ENCODE assay signal across 18 cellular contexts in genomic region chr19:4362038-4362828, GRCh38. TPM values are rescaled to one million over a fixed set of nuclear protein-coding genes. Genes with fewer than 3 reads are reported as not detected.
DNase-seq lines count a peak whose midpoint lies in the region; ATAC-seq and TF ChIP-seq lines count a peak whose summit lies in the region.
"Had no signal": no experiment of that assay in that cellular context is flagged by ENCODE, and none has a peak within 500 bp of the region (broad histone marks: within the 10 kb centered on the region; RNA-seq: fewer than 3 reads in every experiment).

No MANE protein-coding gene starts in this region.

- H3K9ac ChIP-seq in HUES48 (ENCODE audit: low read depth, low read length) (no peak overlapping the region), neural progenitor cell (no peak overlapping the region)

- no peaks in the 10 kb centered on the region for H3K4me1 Mint-ChIP-seq in central memory CD8-positive, alpha-beta T cell
- H3K4me1 Mint-ChIP-seq in neural progenitor cell (peaks cover 6% of the 10 kb centered on the region), MCF 10A (ENCODE audit: insufficient read depth, unreplicated experiment) (no peaks in the 10 kb centered on the region)
- peaks cover 11% of the 10 kb centered on the region for H3K4me1 Mint-ChIP-seq in activated CD4-positive, alpha-beta T cell treated with anti-CD3 and anti-CD28 coated beads, Interleukin-2, amount 10 ng/mL, durations not matched to agents 7 days and 5 days

- BruUV-seq in MCF 10A (replicated peaks; lab: Mats Ljungman, UMichigan) = no TSS peak

- POLR2A ChIA-PET in activated CD4-positive, alpha-beta T cell treated with anti-CD3 and anti-CD28 coated beads, Interleukin-2, amount 10 ng/mL, durations not matched to agents 7 days and 5 days (lab: Charles Lee) = no interaction called here
- POLR2A ChIA-PET in MCF 10A (lab: Yijun Ruan, JAX) = interaction anchor here (1.0 to 1.6 kb wide), 3 partner anchors 14 to 20 kb away, joined by 4 to 7 read pairs (median 4); partner anchors contain the start of gene MPND

- no peak for DNase-seq in central memory CD8-positive, alpha-beta T cell (ENCODE audit: low spot score in 2 of 2)
- DNase-seq in neural progenitor cell (ENCODE audit: low spot score) = no peak
- DNase-seq in activated CD4-positive, alpha-beta T cell treated with anti-CD3 and anti-CD28 coated beads, Interleukin-2, amount 10 ng/mL, durations not matched to agents 7 days and 5 days = no peak
- DNase-seq in MV-4-11 (lab: John Stamatoyannopoulos, UW) = no peak
- no peak for DNase-seq in MCF 10A (ENCODE audit: unreplicated experiment)
- DNase-seq: activated naive CD4-positive, alpha-beta T cell treated with anti-CD3 and anti-CD28 coated beads, Interleukin-2, amount 50 U/mL, for 16 hours; effector CD4-positive, alpha-beta T cell; NCI-H1694; NCI-H510A treated with DMSO at 0.1 percent for 48 hours; OCI-M1; stimulated activated CD4-positive, alpha-beta T cell treated with anti-CD3 and anti-CD28 coated beads, Interleukin-2, amount 100 ng/mL, for 48 hours; WERI-Rb-1 had no signal

- H3K27ac ChIP-seq in HUES48 (ENCODE audit: low read depth, low read length) = peak overlapping the region; percentile 64
- H3K27ac ChIP-seq in neural progenitor cell = peak overlapping the region; percentile 74
- H3K27ac ChIP-seq: breast epithelium, lower lobe of right lung, neutrophil, WERI-Rb-1 had no signal

- H3K27me3 ChIP-seq in HUES48 (ENCODE audit: control insufficient read depth, insufficient read depth, low read length) (no peaks in the 10 kb centered on the region), neural progenitor cell (no peaks in the 10 kb centered on the region)
- H3K27me3 ChIP-seq: breast epithelium, neutrophil had no signal

- H3K27me3 Mint-ChIP-seq in central memory CD8-positive, alpha-beta T cell = no peaks in the 10 kb centered on the region
- H3K27me3 Mint-ChIP-seq in neural progenitor cell (ENCODE audit: insufficient read depth, low read depth) = peaks cover 9% of the 10 kb centered on the region
- H3K27me3 Mint-ChIP-seq in activated CD4-positive, alpha-beta T cell treated with anti-CD3 and anti-CD28 coated beads, Interleukin-2, amount 10 ng/mL, durations not matched to agents 7 days and 5 days = no peaks in the 10 kb centered on the region
- H3K27me3 Mint-ChIP-seq in MCF 10A (ENCODE audit: insufficient read depth, unreplicated experiment) = no peaks in the 10 kb centered on the region

- H3K79me2 ChIP-seq in neural progenitor cell (ENCODE audit: low read depth) = peaks cover 2% of the 10 kb centered on the region

- H3K9me3 Mint-ChIP-seq in central memory CD8-positive, alpha-beta T cell = no peaks in the 10 kb centered on the region
- no peaks in the 10 kb centered on the region for H3K9me3 Mint-ChIP-seq in neural progenitor cell
- no peaks in the 10 kb centered on the region for H3K9me3 Mint-ChIP-seq in activated CD4-positive, alpha-beta T cell treated with anti-CD3 and anti-CD28 coated beads, Interleukin-2, amount 10 ng/mL, durations not matched to agents 7 days and 5 days
- H3K9me3 Mint-ChIP-seq in MCF 10A (ENCODE audit: unreplicated experiment) = no peaks in the 10 kb centered on the region

- no peak for ATAC-seq in central memory CD8-positive, alpha-beta T cell (replicated peaks; ENCODE audit: extremely low read depth, poor library complexity, severe bottlenecking)
- ATAC-seq: lower lobe of right lung, sciatic nerve had no signal

- H3K4me2 ChIP-seq in neural progenitor cell = no peak overlapping the region

- H3K4me3 ChIP-seq in HUES48 (ENCODE audit: low read depth, low read length) (no peak overlapping the region), neural progenitor cell (no peak overlapping the region)
- H3K4me3 ChIP-seq: breast epithelium, HAP-1, lower lobe of right lung had no signal

- intact Hi-C loops in MCF 10A (cut with micrococcal nuclease) = no loop called here

- peaks cover 20% of the 10 kb centered on the region for H4K20me1 ChIP-seq in neural progenitor cell (ENCODE audit: low read depth)

- H3K36me3 ChIP-seq in HUES48 (ENCODE audit: control insufficient read depth, insufficient read depth, low read length) (peaks cover 70% of the 10 kb centered on the region), neural progenitor cell (no peaks in the 10 kb centered on the region)
- H3K36me3 ChIP-seq: breast epithelium had no signal

- H3K4me1 ChIP-seq in HUES48 (ENCODE audit: control insufficient read depth, insufficient read depth, low read length) = 0 out of 2 replicates have a peak, but pooled peaks cover 2% of the 10 kb centered on the region
- peaks cover 7% of the 10 kb centered on the region for H3K4me1 ChIP-seq in neural progenitor cell
- H3K4me1 ChIP-seq: breast epithelium, HAP-1 had no signal

- CTCF ChIA-PET in activated CD4-positive, alpha-beta T cell treated with anti-CD3 and anti-CD28 coated beads, Interleukin-2, amount 10 ng/mL, durations not matched to agents 7 days and 5 days (lab: Charles Lee) = interaction anchor here (0.7 to 2.4 kb wide), 5 partner anchors 9 to 95 kb away, joined by 3 to 14 read pairs (median 3); partner anchors contain the start of gene SH3GL1
- CTCF ChIA-PET in MCF 10A (lab: Yijun Ruan, JAX) = interaction anchor here (1.6 to 2.9 kb wide), 2 partner anchors 9 to 13 kb away, joined by 7 to 12 read pairs; no protein-coding TSS in a partner anchor

- H2AFZ ChIP-seq in neural progenitor cell (replicated peaks) = no peak overlapping the region

- TF ChIP-seq CTCF in neural progenitor cell (IDR thresholded peaks at IDR 0.05) (no peak), MCF 10A (IDR thresholded peaks at IDR 0.05; ENCODE audit: unreplicated experiment) (no peak)

- H3K27ac Mint-ChIP-seq in central memory CD8-positive, alpha-beta T cell (ENCODE audit: low read depth) = peak overlapping the region; percentile 25
- H3K27ac Mint-ChIP-seq in neural progenitor cell (peak overlapping the region; percentile 65), MCF 10A (ENCODE audit: low read depth, unreplicated experiment) (no peak overlapping the region)
- H3K27ac Mint-ChIP-seq in activated CD4-positive, alpha-beta T cell treated with anti-CD3 and anti-CD28 coated beads, Interleukin-2, amount 10 ng/mL, durations not matched to agents 7 days and 5 days = no peak overlapping the region

- H3K4me3 Mint-ChIP-seq in central memory CD8-positive, alpha-beta T cell = no peak overlapping the region
- H3K4me3 Mint-ChIP-seq in neural progenitor cell (peak overlapping the region; percentile 52), MCF 10A (ENCODE audit: unreplicated experiment) (no peak overlapping the region)
- H3K4me3 Mint-ChIP-seq in activated CD4-positive, alpha-beta T cell treated with anti-CD3 and anti-CD28 coated beads, Interleukin-2, amount 10 ng/mL, durations not matched to agents 7 days and 5 days = no peak overlapping the region

- peaks cover 48% of the 10 kb centered on the region for H3F3A ChIP-seq in neural progenitor cell (ENCODE audit: low read depth)

- peaks cover 10% of the 10 kb centered on the region for H3K36me3 Mint-ChIP-seq in central memory CD8-positive, alpha-beta T cell (ENCODE audit: insufficient read depth)
- H3K36me3 Mint-ChIP-seq in neural progenitor cell (peaks cover 4% of the 10 kb centered on the region), MCF 10A (ENCODE audit: insufficient read depth, unreplicated experiment) (peaks cover 54% of the 10 kb centered on the region)
- peaks cover 30% of the 10 kb centered on the region for H3K36me3 Mint-ChIP-seq in activated CD4-positive, alpha-beta T cell treated with anti-CD3 and anti-CD28 coated beads, Interleukin-2, amount 10 ng/mL, durations not matched to agents 7 days and 5 days (ENCODE audit: low read depth)

- H3K9me3 ChIP-seq in HUES48 (ENCODE audit: control insufficient read depth, insufficient read depth, low read length) (no peaks in the 10 kb centered on the region), neural progenitor cell (ENCODE audit: low read depth) (no peaks in the 10 kb centered on the region)
- H3K9me3 ChIP-seq: breast epithelium, HAP-1, lower lobe of right lung, neutrophil had no signal

RNA-seq across cellular contexts. Expression of gene MPND, which starts 18.9 kb away (rescaled TPM):
- total RNA-seq in neural progenitor cell (ENCODE audit: low replicate concordance) (10.6 and 30.4 TPM in 2 replicates), MCF 10A (2022) (2.4 and 7.2 TPM in 2 replicates)
- total RNA-seq in activated CD4-positive, alpha-beta T cell treated with anti-CD3 and anti-CD28 coated beads, Interleukin-2, amount 10 ng/mL, durations not matched to agents 7 days and 5 days = 10 to 100 TPM; 21.2 to 28.1 TPM

RNA-seq across cellular contexts. Expression of gene STAP2, which starts 23.6 kb away (rescaled TPM):
- 5.7 and 6.8 TPM in 2 replicates for total RNA-seq in neural progenitor cell (ENCODE audit: low replicate concordance)
- 10 to 100 TPM; 10.4 to 11.9 TPM for total RNA-seq in activated CD4-positive, alpha-beta T cell treated with anti-CD3 and anti-CD28 coated beads, Interleukin-2, amount 10 ng/mL, durations not matched to agents 7 days and 5 days
- total RNA-seq in MCF 10A (2022) = 14.8 and 20.3 TPM in 2 replicates

RNA-seq across cellular contexts. Expression of gene SH3GL1, which starts 38.1 kb away (rescaled TPM):
- 25.3 and 87.0 TPM in 2 replicates for total RNA-seq in neural progenitor cell (ENCODE audit: low replicate concordance)
- 10 to 100 TPM; 67.7 to 68.2 TPM for total RNA-seq in activated CD4-positive, alpha-beta T cell treated with anti-CD3 and anti-CD28 coated beads, Interleukin-2, amount 10 ng/mL, durations not matched to agents 7 days and 5 days
- 94.4 and 106 TPM in 2 replicates for total RNA-seq in MCF 10A (2022)

RNA-seq across cellular contexts. Expression of gene CHAF1A, which starts 40.2 kb away (rescaled TPM):
- total RNA-seq in neural progenitor cell (ENCODE audit: low replicate concordance) (37.5 and 82.1 TPM in 2 replicates), MCF 10A (2022) (15.3 and 16.7 TPM in 2 replicates)
- total RNA-seq in activated CD4-positive, alpha-beta T cell treated with anti-CD3 and anti-CD28 coated beads, Interleukin-2, amount 10 ng/mL, durations not matched to agents 7 days and 5 days = 10 to 100 TPM; 77.1 to 83.7 TPM

RNA-seq across cellular contexts. Expression of gene FSD1, which starts 57.8 kb away (rescaled TPM):
- 48.3 and 104 TPM in 2 replicates for total RNA-seq in neural progenitor cell (ENCODE audit: low replicate concordance)
- 10 to 100 TPM; 12.7 to 17.2 TPM for total RNA-seq in activated CD4-positive, alpha-beta T cell treated with anti-CD3 and anti-CD28 coated beads, Interleukin-2, amount 10 ng/mL, durations not matched to agents 7 days and 5 days
- total RNA-seq in MCF 10A (2022) = not detected in 2 replicates

Comparison
In these comparisons a context has a peak if more than half of its experiments do, and no peak if none do; other contexts are left out.
1. H3K27ac Mint-ChIP-seq: peak in central memory CD8-positive, alpha-beta T cell (single experiment) and neural progenitor cell (single experiment); none in activated CD4-positive, alpha-beta T cell treated with anti-CD3 and anti-CD28 coated beads, Interleukin-2, amount 10 ng/mL, durations not matched to agents 7 days and 5 days (single experiment) and MCF 10A (single experiment).